21 cellular contexts compared by ENCODE assay signal in the genomic region with DNA sequence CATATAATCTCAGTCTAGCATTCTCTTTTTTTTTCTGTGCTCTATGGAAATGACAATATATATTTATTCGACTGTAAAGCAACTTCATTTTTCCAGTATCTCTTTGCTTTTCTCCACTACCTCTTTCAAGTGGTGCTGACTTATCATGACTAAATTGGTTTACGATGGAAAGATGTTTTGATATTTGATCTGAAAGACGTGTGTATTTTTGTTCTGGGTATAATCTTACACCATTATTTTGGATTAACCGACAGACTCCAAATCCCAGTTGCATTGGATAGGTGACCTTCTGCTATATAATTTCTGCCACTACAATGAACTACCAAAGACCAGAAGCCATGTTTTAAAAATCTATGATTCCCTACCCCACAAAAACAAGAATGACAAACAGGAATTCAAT.
DNase-seq lines count a peak whose midpoint lies in the region; ATAC-seq and TF ChIP-seq lines count a peak whose summit lies in the region.
"Had no signal": no experiment of that assay in that cellular context is flagged by ENCODE, and none has a peak within 500 bp of the region (broad histone marks: within the 10 kb centered on the region; RNA-seq: fewer than 3 reads in every experiment).

No MANE protein-coding gene starts in this region.

- no peaks in the 10 kb centered on the region for H3K9me3 ChIP-seq in transverse colon
- H3K9me3 ChIP-seq: A549, HAP-1 had no signal

- in situ Hi-C loops in transverse colon (cut with MboI; ENCODE audit: low pct_ligation_motif_present in 1 of 4, low pct_unique_long_range_greater_than_20kb in 1 of 4, low sequenced_read_pairs in 3 of 4), result no loop called here

- H3K36me3 ChIP-seq in transverse colon, result no peaks in the 10 kb centered on the region
- H3K36me3 ChIP-seq: HAP-1 had no signal

- TF ChIP-seq POLR2A in transverse colon (IDR thresholded peaks at IDR 0.05), result no peak

- H3K36me3 Mint-ChIP-seq in chondrocyte (ENCODE audit: low read depth) (peaks cover 1% of the 10 kb centered on the region), nephron (ENCODE audit: low read depth) (peaks cover 3% of the 10 kb centered on the region)
- H3K36me3 Mint-ChIP-seq: IgD-negative memory B cell had no signal

- peaks cover 0 to 9% (median 2%) of the 10 kb centered on the region in 4 donors for H3K4me1 ChIP-seq in transverse colon
- H3K4me1 ChIP-seq: A549 had no signal

- intact Hi-C loops in transverse colon (cut with DNase I; ENCODE audit: low total_unique reads), result no loop called here

- H3K27ac Mint-ChIP-seq in chondrocyte (ENCODE audit: unreplicated experiment), result peak overlapping the region; percentile 4
- peak overlapping the region in 2 of 3 experiments; percentile 2 to 60 for H3K27ac Mint-ChIP-seq in nephron
- H3K27ac Mint-ChIP-seq: CD4-positive, alpha-beta T cell; HFFc6; IgD-negative memory B cell had no signal

- no peak for ATAC-seq in GM21381 (IDR thresholded peaks at IDR 0.05; ENCODE audit: unreplicated experiment)
- ATAC-seq in HG03442 (IDR thresholded peaks at IDR 0.05; ENCODE audit: unreplicated experiment), result no peak
- ATAC-seq: A549, HepG2 had no signal

- DNase-seq in NCI-H2171 treated with DMSO at 0.1 percent for 48 hours (lab: John Stamatoyannopoulos, UW), result peak; percentile 70
- no peak for DNase-seq in NCI-H2171 (lab: John Stamatoyannopoulos, UW)
- DNase-seq in chondrocyte (ENCODE audit: low spot score), result no peak
- no peak for DNase-seq in transverse colon
- DNase-seq in epidermal melanocyte (ENCODE audit: insufficient read length, low spot score), result no peak
- DNase-seq: AML-193; CD4-positive, alpha-beta T cell; DMS153; DMS79; GDM1; GM23248; HFFc6 had no signal

- H3K4me1 Mint-ChIP-seq in chondrocyte (ENCODE audit: low read depth), result peaks cover 22% of the 10 kb centered on the region
- H3K4me1 Mint-ChIP-seq in nephron, result peaks cover 50% of the 10 kb centered on the region
- H3K4me1 Mint-ChIP-seq: IgD-negative memory B cell had no signal

- WGBS in transverse colon (ENCODE audit: low coverage in 1 of 2), 2 donors, result 79% methylated on average over 4 of the region's 4 CpGs

- H3K27me3 ChIP-seq in transverse colon, result no peaks in the 10 kb centered on the region

- no peak overlapping the region for H3K4me3 ChIP-seq in transverse colon
- H3K4me3 ChIP-seq: A549, GM23248, HAP-1 had no signal

- no peaks in the 10 kb centered on the region for H3K27me3 Mint-ChIP-seq in chondrocyte (ENCODE audit: low read depth)
- no peaks in the 10 kb centered on the region for H3K27me3 Mint-ChIP-seq in nephron (ENCODE audit: low read depth)
- H3K27me3 Mint-ChIP-seq: IgD-negative memory B cell had no signal

- H3K4me3 Mint-ChIP-seq in chondrocyte (ENCODE audit: unreplicated experiment) (no peak overlapping the region), nephron (no peak overlapping the region)
- H3K4me3 Mint-ChIP-seq: CD4-positive, alpha-beta T cell; HFFc6; IgD-negative memory B cell had no signal

- H3K9me3 Mint-ChIP-seq in chondrocyte (ENCODE audit: low read depth), result peaks cover 6% of the 10 kb centered on the region
- no peaks in the 10 kb centered on the region for H3K9me3 Mint-ChIP-seq in nephron
- H3K9me3 Mint-ChIP-seq: CD4-positive, alpha-beta T cell; IgD-negative memory B cell had no signal

- TF ChIP-seq CTCF in chondrocyte (IDR thresholded peaks at IDR 0.05), result no peak
- TF ChIP-seq CTCF in nephron (IDR thresholded peaks at IDR 0.05; ENCODE audit: unreplicated experiment in 3 of 3), result no peak
- TF ChIP-seq CTCF in transverse colon (IDR thresholded peaks at IDR 0.05), result no peak

- no peak for TF ChIP-seq EP300 in transverse colon (IDR thresholded peaks at IDR 0.05; ENCODE audit: low read depth)

- peak overlapping the region in 3 of 4 donors; percentile 3 to 40 (median 18) for H3K27ac ChIP-seq in transverse colon
- H3K27ac ChIP-seq: 22Rv1, A549, C4-2B, GM23248 had no signal
